9 cellular contexts compared by ENCODE assay signal in the genomic region with DNA sequence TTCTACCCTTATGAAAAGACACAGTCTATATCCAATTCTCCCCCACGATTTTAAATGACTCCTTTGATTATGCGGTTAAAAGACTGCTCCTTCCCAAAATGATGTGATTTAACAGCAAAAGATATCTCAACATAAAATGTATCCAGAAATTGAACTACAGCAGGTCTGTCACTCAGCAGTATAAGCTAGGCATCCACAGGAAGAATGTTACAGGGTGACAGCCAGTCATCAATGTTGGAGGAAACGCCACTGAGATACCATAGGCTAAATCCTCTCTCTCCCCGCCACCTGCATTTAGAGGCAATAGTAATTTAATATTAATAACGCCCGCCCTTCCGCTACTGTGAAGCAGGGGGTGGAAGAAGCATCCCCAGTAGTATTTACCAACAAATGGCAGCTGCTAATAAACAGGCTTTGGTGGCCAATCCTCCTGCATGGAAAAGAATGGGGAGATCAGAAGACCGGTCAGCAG. TPM values are rescaled to one million over a fixed set of nuclear protein-coding genes. Genes with fewer than 3 reads are reported as not detected.
DNase-seq lines count a peak whose midpoint lies in the region; ATAC-seq, FAIRE-seq and TF ChIP-seq lines count a peak whose summit lies in the region.
"Had no signal": no experiment of that assay in that cellular context is flagged by ENCODE, and none has a peak within 500 bp of the region (broad histone marks: within the 10 kb centered on the region; RNA-seq: fewer than 3 reads in every experiment).

No MANE protein-coding gene starts in this region.

- in situ Hi-C loops in GM12878 (cut with MboI) = loop anchor here (5.0 kb wide), 1 partner anchor 156 kb away; a partner anchor contains a TSS

- H2AFZ ChIP-seq in GM12878 (ENCODE audit: control insufficient read depth, low read depth, low read length) = peak overlapping the region; percentile 92

- H4K20me1 ChIP-seq in GM12878 (ENCODE audit: control insufficient read depth, insufficient read depth) = no peaks in the 10 kb centered on the region

- SMC1A ChIA-PET in GM12878 (lab: Charles Lee; ENCODE audit: uncharacterized antibody, unreplicated experiment) = interaction anchor here (0.6 to 1.4 kb wide), 2 partner anchors 18 to 178 kb away, joined by 3 read pairs; no protein-coding TSS in a partner anchor

- H3K4me1 ChIP-seq in Caco-2 (no peaks in the 10 kb centered on the region; the same call in 1 of the 2 replicates), GM12878 (ENCODE audit: control insufficient read depth, insufficient read depth, low read length) (peaks cover 9% of the 10 kb centered on the region), mucosa of stomach (ENCODE audit: control insufficient read depth, insufficient read depth, low read length) (peaks cover 15% of the 10 kb centered on the region)

- H3K9ac ChIP-seq in GM12878 (ENCODE audit: control insufficient read depth, insufficient read depth, low read length) = peak overlapping the region; percentile 99
- peak overlapping the region; percentile 90 for H3K9ac ChIP-seq in mucosa of stomach (ENCODE audit: low read length)

- peaks cover 9% of the 10 kb centered on the region for H3K4me1 Mint-ChIP-seq in Caco-2 (ENCODE audit: low read depth, unreplicated experiment)

- no peak overlapping the region for H3K4me3 Mint-ChIP-seq in Caco-2 (ENCODE audit: unreplicated experiment)

- H3K36me3 Mint-ChIP-seq in Caco-2 (ENCODE audit: insufficient read depth, unreplicated experiment) = peaks cover 2% of the 10 kb centered on the region

- peak overlapping the region; percentile 61 for H3K4me2 ChIP-seq in GM12878 (ENCODE audit: control insufficient read depth, insufficient read depth)

- BruUV-seq in Caco-2 (replicated peaks; lab: Mats Ljungman, UMichigan) = TSS peak; percentile 48
- BruUV-seq in GM12878 (replicated peaks; lab: Mats Ljungman, UMichigan) = no TSS peak

- intact Hi-C loops in Caco-2 (cut with micrococcal nuclease; ENCODE audit: unreplicated experiment) = loop anchor here (1.0 to 5.0 kb wide), 5 partner anchors 64 to 180 kb away; a partner anchor contains a TSS
- intact Hi-C loops in GM12878 (cut with micrococcal nuclease; ENCODE audit: unreplicated experiment) = loop anchor here (5.0 kb wide), 2 partner anchors 64 to 156 kb away; a partner anchor contains a TSS

- H3K27me3 ChIP-seq in Caco-2 (replicated peaks; ENCODE audit: control insufficient read depth, insufficient read depth, low read length) (no peaks in the 10 kb centered on the region), GM12878 (replicated peaks in 1 of 2; ENCODE audit: control insufficient read depth in 2 of 2, insufficient read depth in 2 of 2, low read length in 1 of 2) (no peaks in the 10 kb centered on the region), mucosa of stomach (ENCODE audit: control insufficient read depth, insufficient read depth, low read length) (no peaks in the 10 kb centered on the region)

- WGBS in GM12878 (ENCODE audit: insufficient coverage, insufficient replicate concordance, low lambda C conversion rate, missing lambda C conversion rate) = 3% methylated on average over 8 of the region's 8 CpGs

- POLR2A ChIA-PET in Caco-2 (lab: Charles Lee) (interaction anchor here (0.6 to 1.6 kb wide), 4 partner anchors 142 to 257 kb away, joined by 3 to 6 read pairs (median 4); a partner anchor contains a TSS), GM12878 (lab: Charles Lee) (interaction anchor here (1.2 to 1.9 kb wide), 3 partner anchors 10 to 546 kb away, joined by 3 to 12 read pairs (median 5); no protein-coding TSS in a partner anchor)

- peak overlapping the region; percentile 64 for H3K27ac ChIP-seq in GM12878 (ENCODE audit: control insufficient read depth, insufficient read depth)

- no peak for DNase-seq in Caco-2
- DNase-seq in GM12878 (ENCODE audit: low read depth, low spot score) = peak; percentile 2
- DNase-seq in HT-29 (ENCODE audit: low spot score) = no peak
- DNase-seq in activated CD8-positive, alpha-beta memory T cell treated with anti-CD3 and anti-CD28 coated beads, Interleukin-2, amount 50 U/mL, for 48 hours = no peak
- DNase-seq in activated CD4-positive, alpha-beta T cell treated with anti-CD3 and anti-CD28 coated beads, Interleukin-2, amount 50 U/mL, for 48 hours = no peak

- H3K27ac Mint-ChIP-seq in Caco-2 (ENCODE audit: unreplicated experiment) = no peak overlapping the region

- no peak for TF ChIP-seq RAD21 in GM12878 (IDR thresholded peaks at IDR 0.05; ENCODE audit: insufficient read depth, low read depth, low read length)

- TF ChIP-seq CTCF in Caco-2 (IDR thresholded peaks at IDR 0.05; ENCODE audit: insufficient read depth in 1 of 2, low read depth in 1 of 2, low read length in 1 of 2, severe bottlenecking in 1 of 2, unreplicated experiment in 1 of 2) = no peak
- no peak for TF ChIP-seq CTCF in GM12878 (IDR thresholded peaks at IDR 0.05 in 2 of 3, conservative IDR thresholded peaks at IDR 0.05 in 1 of 3; ENCODE audit: control insufficient read depth in 2 of 3, extremely low read depth in 1 of 3, insufficient read depth in 1 of 3, low read depth in 3 of 3, low read length in 3 of 3)

- RAD21 ChIA-PET in GM12878 (lab: Charles Lee; ENCODE audit: unreplicated experiment) = interaction anchor here (1.0 to 1.1 kb wide), 2 partner anchors 9 to 22 kb away, joined by 5 read pairs; no protein-coding TSS in a partner anchor

- ATAC-seq in HG02938 (IDR thresholded peaks at IDR 0.05; ENCODE audit: unreplicated experiment) (peak; percentile 0), GM12878 (peak; percentile 3; the same call in 2 of the 3 replicates), HG03469 (IDR thresholded peaks at IDR 0.05; ENCODE audit: unreplicated experiment) (no peak)

- no peaks in the 10 kb centered on the region for H3K9me3 ChIP-seq in Caco-2
- no peaks in the 10 kb centered on the region for H3K9me3 ChIP-seq in GM12878 (replicated peaks; ENCODE audit: control insufficient read depth, insufficient read depth, low read length)
- no peaks in the 10 kb centered on the region for H3K9me3 ChIP-seq in mucosa of stomach (ENCODE audit: control insufficient read depth, low read length)

- peaks cover 65% of the 10 kb centered on the region for H3K79me2 ChIP-seq in GM12878 (ENCODE audit: control insufficient read depth, insufficient read depth, low read length)

- no peak for TF ChIP-seq EP300 in GM12878 (IDR thresholded peaks at IDR 0.05; ENCODE audit: borderline replicate concordance in 1 of 2, control insufficient read depth in 1 of 2, low read depth in 2 of 2, low read length in 2 of 2)

- TF ChIP-seq POLR2A in GM12878 (IDR thresholded peaks at IDR 0.05; ENCODE audit: low read depth, low read length) = no peak

- H3K36me3 ChIP-seq in Caco-2 (ENCODE audit: control insufficient read depth, insufficient read depth, low read length) (no peaks in the 10 kb centered on the region), GM12878 (ENCODE audit: control insufficient read depth in 2 of 2, insufficient read depth in 2 of 2, low read length in 1 of 2) (peaks cover 0 to 20% of the 10 kb centered on the region in 2 experiments; a peak in 3 of 4 replicates), mucosa of stomach (ENCODE audit: control insufficient read depth, insufficient read depth, low read length) (no peaks in the 10 kb centered on the region)

- peak; percentile 61 for FAIRE-seq in GM12878 (lab: Jason Lieb, UNC)

- no peaks in the 10 kb centered on the region for H3K9me3 Mint-ChIP-seq in Caco-2 (ENCODE audit: unreplicated experiment)

- H3K4me3 ChIP-seq in Caco-2 (ENCODE audit: low read depth, low read length) (peak overlapping the region; percentile 63), GM12878 (peak overlapping the region; percentile 94), mucosa of stomach (ENCODE audit: low read length) (peak overlapping the region; percentile 85)

- CTCF ChIA-PET in Caco-2 (lab: Charles Lee) (interaction anchor here (1.4 kb wide), 1 partner anchor 179 kb away, joined by 4 read pairs; no protein-coding TSS in a partner anchor), GM12878 (lab: Yijun Ruan, JAX) (interaction anchor here (1.3 to 1.6 kb wide), 4 partner anchors 9 to 179 kb away, joined by 3 to 4 read pairs (median 3); no protein-coding TSS in a partner anchor)

- no peaks in the 10 kb centered on the region for H3K27me3 Mint-ChIP-seq in Caco-2 (ENCODE audit: insufficient read depth, unreplicated experiment)

RNA-seq across cellular contexts. Expression of a gene that starts 0.6 kb away (rescaled TPM):
- total RNA-seq in Caco-2 (2022) = 50.7 and 55.3 TPM in 2 replicates
- 23.8 and 25.3 TPM in 2 replicates for total RNA-seq in GM12878 (2013; cell fraction: nucleolus; rRNA removed)
- 60.2 and 71.2 TPM in 2 replicates for total RNA-seq in GM12878 (2014; rRNA removed)
- 112 and 113 TPM in 2 replicates for total RNA-seq in GM12878 (2014; rRNA removed; fragmentation: Illumina TruSeq; extraction: Trizol)
- 64.2 and 65.2 TPM in 2 replicates for total RNA-seq in GM12878 (2021)
- polyA plus RNA-seq in GM12878 (2011; ENCODE audit: low read depth) = 26.5 TPM
- polyA plus RNA-seq in GM12878 (2011; rRNA removed) = 47.4 and 74.2 TPM in 2 replicates
- 18.1 and 19.1 TPM in 2 replicates for polyA plus RNA-seq in GM12878 (2011; cell fraction: cytosol; rRNA removed)
- polyA plus RNA-seq in GM12878 (2011; cell fraction: nucleus; rRNA removed) = 16.6 and 21.1 TPM in 2 replicates
- polyA plus RNA-seq in GM12878 (2012) = 30.4 and 35.7 TPM in 2 replicates
- 88.6 and 104 TPM in 2 replicates for polyA plus RNA-seq in GM12878 (2014; fragmentation: Illumina TruSeq; extraction: Trizol)
- polyA plus RNA-seq in GM12878 (2014; fragmentation: Nextera tagmentation; extraction: Ambion mirVana) = 10 to 100 TPM; 59.4 to 76.5 TPM
- 42.9 and 54.0 TPM in 2 replicates for polyA plus RNA-seq in GM12878 (2014; rRNA removed)
- 100 to 1,000 TPM; 120 to 130 TPM for polyA plus RNA-seq in GM12878 (2016; fragmentation: Nextera tagmentation; extraction: Ambion mirVana)
- 25.8 and 38.8 TPM in 2 replicates for polyA minus RNA-seq in GM12878 (2011; rRNA and poly(A)+ RNA removed)
- polyA minus RNA-seq in GM12878 (2011; cell fraction: cytosol; rRNA and poly(A)+ RNA removed) = 15.5 and 21.4 TPM in 2 replicates
- 14.0 and 17.2 TPM in 2 replicates for polyA minus RNA-seq in GM12878 (2011; cell fraction: nucleus; rRNA and poly(A)+ RNA removed)
- 11.3 and 15.2 TPM in 2 replicates for total RNA-seq in HT-29 (2014; rRNA removed; shearing (Covaris generic))

RNA-seq across cellular contexts. Expression of a gene that starts 0.8 kb away (rescaled TPM):
- total RNA-seq in Caco-2 (2022) (75.9 and 81.7 TPM in 2 replicates), GM12878 (2014; rRNA removed) (18.3 and 23.7 TPM in 2 replicates), GM12878 (2014; rRNA removed; fragmentation: Illumina TruSeq; extraction: Trizol) (35.7 and 36.7 TPM in 2 replicates), GM12878 (2021) (28.7 and 33.5 TPM in 2 replicates)
- total RNA-seq in GM12878 (2013; cell fraction: nucleolus; rRNA removed) = 55.3 and 57.4 TPM in 2 replicates
- 36.1 TPM for polyA plus RNA-seq in GM12878 (2011; ENCODE audit: low read depth)
- polyA plus RNA-seq in GM12878 (2011; rRNA removed) (28.7 and 45.5 TPM in 2 replicates), GM12878 (2014; fragmentation: Illumina TruSeq; extraction: Trizol) (29.1 and 47.3 TPM in 2 replicates), GM12878 (2014; fragmentation: Nextera tagmentation; extraction: Ambion mirVana) (10 to 100 TPM; 60.0 to 77.4 TPM), GM12878 (2014; rRNA removed) (18.4 and 21.0 TPM in 2 replicates), GM12878 (2016; fragmentation: Nextera tagmentation; extraction: Ambion mirVana) (10 to 100 TPM; 51.1 to 58.2 TPM)
- polyA plus RNA-seq in GM12878 (2011; cell fraction: cytosol; rRNA removed) = 9.6 and 17.0 TPM in 2 replicates
- 13.2 and 20.7 TPM in 2 replicates for polyA plus RNA-seq in GM12878 (2011; cell fraction: nucleus; rRNA removed)
- 33.4 and 48.4 TPM in 2 replicates for polyA plus RNA-seq in GM12878 (2012)
- 7.1 and 12.9 TPM in 2 replicates for polyA minus RNA-seq in GM12878 (2011; rRNA and poly(A)+ RNA removed)
- 9.9 and 15.5 TPM in 2 replicates for polyA minus RNA-seq in GM12878 (2011; cell fraction: cytosol; rRNA and poly(A)+ RNA removed)
- 10.8 and 16.3 TPM in 2 replicates for polyA minus RNA-seq in GM12878 (2011; cell fraction: nucleus; rRNA and poly(A)+ RNA removed)
- 12.2 and 69.1 TPM in 2 replicates for total RNA-seq in HT-29 (2014; rRNA removed; shearing (Covaris generic))

RNA-seq across cellular contexts. Expression of a gene that starts 25.3 kb away (rescaled TPM):
- 6.4 and 6.9 TPM in 2 replicates for total RNA-seq in Caco-2 (2022)
- 0.06 TPM in 1 of 2 replicates, not detected in the other for total RNA-seq in GM12878 (2013; cell fraction: nucleolus; rRNA removed)
- total RNA-seq in GM12878 (2014; rRNA removed) = not detected in 2 replicates
- total RNA-seq in GM12878 (2014; rRNA removed; fragmentation: Illumina TruSeq; extraction: Trizol) = not detected in 2 replicates
- total RNA-seq in GM12878 (2021) = 0.11 TPM in 1 of 2 replicates, not detected in the other
- not detected for polyA plus RNA-seq in GM12878 (2011; ENCODE audit: low read depth)
- 0.05 and 0.12 TPM in 2 replicates for polyA plus RNA-seq in GM12878 (2011; rRNA removed)
- polyA plus RNA-seq in GM12878 (2011; cell fraction: cytosol; rRNA removed) = 0.01 and 0.03 TPM in 2 replicates
- polyA plus RNA-seq in GM12878 (2011; cell fraction: nucleus; rRNA removed) = 0.15 TPM in 1 of 2 replicates, not detected in the other
- polyA plus RNA-seq in GM12878 (2012) = 0.07 TPM in 1 of 2 replicates, not detected in the other
- polyA plus RNA-seq in GM12878 (2014; fragmentation: Illumina TruSeq; extraction: Trizol) = not detected in 2 replicates
- under 1 TPM in 1 of 2 experiments, not detected in 1; 0.05 TPM for polyA plus RNA-seq in GM12878 (2014; fragmentation: Nextera tagmentation; extraction: Ambion mirVana)
- not detected in 2 replicates for polyA plus RNA-seq in GM12878 (2014; rRNA removed)
- polyA plus RNA-seq in GM12878 (2016; fragmentation: Nextera tagmentation; extraction: Ambion mirVana) = not detected
- polyA minus RNA-seq in GM12878 (2011; rRNA and poly(A)+ RNA removed) = not detected in 2 replicates
- polyA minus RNA-seq in GM12878 (2011; cell fraction: cytosol; rRNA and poly(A)+ RNA removed) = not detected in 2 replicates
- polyA minus RNA-seq in GM12878 (2011; cell fraction: nucleus; rRNA and poly(A)+ RNA removed) = 0.19 and 0.24 TPM in 2 replicates
- total RNA-seq in HT-29 (2014; rRNA removed; shearing (Covaris generic)) = not detected in 2 replicates
- total RNA-seq: lung microvascular endothelial cell had no signal
